In the genomic region with DNA sequence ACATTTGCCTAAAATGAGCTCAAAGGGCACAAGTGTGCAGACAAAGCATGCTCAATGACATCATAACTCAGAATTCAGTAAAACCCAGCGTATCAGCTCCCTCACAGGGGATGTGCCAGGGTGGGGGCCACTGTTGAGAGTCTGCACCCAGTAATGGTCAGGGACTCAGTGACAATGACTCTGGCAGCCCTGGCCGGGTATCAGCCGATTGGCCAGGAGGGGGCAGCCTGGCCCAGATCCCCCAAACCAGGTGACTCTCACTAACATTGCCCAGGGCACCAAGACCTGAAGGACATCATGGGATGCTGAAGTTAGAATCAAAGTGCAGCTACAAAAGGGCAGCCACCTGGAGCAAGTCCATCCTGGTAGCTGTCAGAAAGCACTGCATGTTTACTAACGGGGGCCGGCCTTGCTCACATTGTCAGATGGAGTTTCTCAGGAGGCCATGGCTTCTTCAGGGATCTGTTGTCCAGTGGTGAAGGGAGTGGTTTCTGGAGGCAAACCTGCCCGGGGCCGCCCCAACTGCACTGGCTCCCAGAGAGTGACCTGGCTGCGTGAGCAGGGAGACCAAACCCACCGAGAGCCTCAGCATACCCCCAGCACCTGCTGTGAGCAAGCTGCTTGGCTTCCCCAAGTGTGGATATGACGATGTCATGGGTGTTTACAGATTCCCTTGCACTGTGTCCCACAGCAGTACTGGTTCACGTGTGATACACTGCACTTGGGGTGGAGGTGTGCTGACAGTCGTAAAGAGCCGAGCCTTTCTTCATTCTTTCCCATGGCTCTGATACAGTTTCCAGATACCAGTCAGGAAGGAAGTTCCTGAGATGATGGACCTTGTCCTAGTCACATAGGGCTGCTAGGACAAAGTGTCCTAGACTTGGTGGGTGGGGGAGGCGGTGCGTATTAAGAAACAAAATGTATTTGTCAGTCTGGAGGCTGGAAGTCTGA, we compare ENCODE assay signal across 12 cellular contexts. TPM values are rescaled to one million over a fixed set of nuclear protein-coding genes. Genes with fewer than 3 reads are reported as not detected.
DNase-seq lines count a peak whose midpoint lies in the region; ATAC-seq, FAIRE-seq and TF ChIP-seq lines count a peak whose summit lies in the region.
"Not testable (repeated sequence)": the region's sequence is repeated elsewhere in the genome, so short reads cannot be mapped to it uniquely, and the experiment has no call there.
"Had no signal": no experiment of that assay in that cellular context is flagged by ENCODE, and none has a peak within 500 bp of the region (broad histone marks: within the 10 kb centered on the region; RNA-seq: fewer than 3 reads in every experiment).

No MANE protein-coding gene starts in this region.

- not testable (repeated sequence) for DNase-seq in A549 (ENCODE audit: low read depth in 1 of 2, low spot score in 1 of 2); GM23338 (ENCODE audit: low spot score); bronchial epithelial cell (ENCODE audit: low read depth); Right ventricle myocardium superior; right lobe of liver; psoas muscle; upper lobe of left lung
- DNase-seq in activated CD4-positive, alpha-beta T cell treated with anti-CD3 and anti-CD28 coated beads, Interleukin-2, amount 10 ng/mL, durations not matched to agents 24 days and 14 days, result peak; percentile 52

- not testable (repeated sequence) for H3K9me3 ChIP-seq in A549, right lobe of liver, psoas muscle, upper lobe of left lung

- 78% methylated on average over 4 of the region's 15 CpGs for WGBS in A549 (ENCODE audit: missing lambda C conversion rate)
- no CpG with 5 or more reads among the region's 15 CpGs for WGBS in right lobe of liver (ENCODE audit: insufficient coverage, low coverage, low lambda C conversion rate, missing lambda C conversion rate)
- 88 to 100% (median 94%) methylated on average over 4 to 7 of the region's 15 CpGs for WGBS in psoas muscle, 3 donors
- no CpG with 5 or more reads among the region's 15 CpGs for WGBS in upper lobe of left lung, 2 donors

- H2AFZ ChIP-seq in GM23338, result not testable (repeated sequence)

- H3K27me3 Mint-ChIP-seq in GM23338 (ENCODE audit: insufficient read depth, low read depth, poor library complexity); activated CD4-positive, alpha-beta T cell treated with anti-CD3 and anti-CD28 coated beads, Interleukin-2, amount 10 ng/mL, durations not matched to agents 24 days and 14 days: not testable (repeated sequence)

- not testable (repeated sequence) for H3K27me3 ChIP-seq in GM23338 (ENCODE audit: insufficient read depth); bronchial epithelial cell (ENCODE audit: control insufficient read depth, insufficient read depth, low read length); right lobe of liver; psoas muscle (ENCODE audit: insufficient read depth in 3 of 3, low read length in 2 of 3); upper lobe of left lung

- not testable (repeated sequence) for H3F3A ChIP-seq in GM23338 (replicated peaks; ENCODE audit: low read depth)

- FAIRE-seq in A549 (lab: Jason Lieb, UNC) (peak; percentile 59), bronchial epithelial cell (lab: Jason Lieb, UNC) (peak; percentile 96)

- not testable (repeated sequence) for H3K4me2 ChIP-seq in A549, GM23338

- not testable (repeated sequence) for H3K36me3 ChIP-seq in GM23338 (ENCODE audit: insufficient read depth); bronchial epithelial cell (ENCODE audit: control insufficient read depth, insufficient read depth, low read length); right lobe of liver; psoas muscle (ENCODE audit: insufficient read depth in 1 of 2, low read depth in 1 of 2); upper lobe of left lung

- H3K79me2 ChIP-seq in GM23338 (replicated peaks; ENCODE audit: insufficient read depth), result not testable (repeated sequence)

- not testable (repeated sequence) for H3K27ac Mint-ChIP-seq in GM23338; activated CD4-positive, alpha-beta T cell treated with anti-CD3 and anti-CD28 coated beads, Interleukin-2, amount 10 ng/mL, durations not matched to agents 24 days and 14 days

- H3K9me2 ChIP-seq in GM23338 (ENCODE audit: insufficient read depth), result not testable (repeated sequence)

- H4K20me1 ChIP-seq in GM23338 (replicated peaks; ENCODE audit: insufficient read depth), result not testable (repeated sequence)

- not testable (repeated sequence) for H3K27ac ChIP-seq in A549; GM23338 (ENCODE audit: low read depth); right lobe of liver; psoas muscle; upper lobe of left lung

- not testable (repeated sequence) for TF ChIP-seq RAD21 in A549 (conservative IDR thresholded peaks at IDR 0.05 in 1 of 2, IDR thresholded peaks at IDR 0.05 in 1 of 2)

- TF ChIP-seq POLR2A in A549 (IDR thresholded peaks at IDR 0.05; ENCODE audit: low read length); right lobe of liver (IDR thresholded peaks at IDR 0.05); upper lobe of left lung (IDR thresholded peaks at IDR 0.05): not testable (repeated sequence)

- H3K4me1 Mint-ChIP-seq in GM23338; activated CD4-positive, alpha-beta T cell treated with anti-CD3 and anti-CD28 coated beads, Interleukin-2, amount 10 ng/mL, durations not matched to agents 24 days and 14 days: not testable (repeated sequence)

- TF ChIP-seq EP300 in A549 (IDR thresholded peaks at IDR 0.05); upper lobe of left lung (IDR thresholded peaks at IDR 0.05): not testable (repeated sequence)

- POLR2A ChIA-PET in A549 (lab: Yijun Ruan, JAX), result not testable (repeated sequence)

- H3K4me3 ChIP-seq in A549; GM23338; bronchial epithelial cell (ENCODE audit: low read depth, low read length); right lobe of liver; psoas muscle; upper lobe of left lung: not testable (repeated sequence)

- not testable (repeated sequence) for TF ChIP-seq CTCF in A549 (IDR thresholded peaks at IDR 0.05); GM23338 (conservative IDR thresholded peaks at IDR 0.05; ENCODE audit: low read depth in 2 of 2); bronchial epithelial cell (IDR thresholded peaks at IDR 0.05; ENCODE audit: insufficient read depth, low read length, severe bottlenecking); right lobe of liver (IDR thresholded peaks at IDR 0.05); psoas muscle (IDR thresholded peaks at IDR 0.05); upper lobe of left lung (IDR thresholded peaks at IDR 0.05)

- H3K9me3 Mint-ChIP-seq in GM23338; activated CD4-positive, alpha-beta T cell treated with anti-CD3 and anti-CD28 coated beads, Interleukin-2, amount 10 ng/mL, durations not matched to agents 24 days and 14 days: not testable (repeated sequence)

- ATAC-seq in A549 (peak; percentile 32 to 69; a peak in 3 of 6 replicates), GM23338 (peak; percentile 93), Right ventricle myocardium superior (ENCODE audit: poor library complexity) (peak; percentile 38), right lobe of liver (peak; percentile 44 to 56 (median 46)), psoas muscle (peak in 3 of 4 donors; percentile 38 to 56 (median 51)), upper lobe of left lung (ENCODE audit: low FRiP score in 2 of 2) (peak; percentile 45 to 59)

- H3K36me3 Mint-ChIP-seq in GM23338 (ENCODE audit: low read depth); activated CD4-positive, alpha-beta T cell treated with anti-CD3 and anti-CD28 coated beads, Interleukin-2, amount 10 ng/mL, durations not matched to agents 24 days and 14 days (ENCODE audit: low read depth): not testable (repeated sequence)

- CTCF ChIA-PET in A549 (lab: Yijun Ruan, JAX), result not testable (repeated sequence)

- H3K4me3 Mint-ChIP-seq in GM23338; activated CD4-positive, alpha-beta T cell treated with anti-CD3 and anti-CD28 coated beads, Interleukin-2, amount 10 ng/mL, durations not matched to agents 24 days and 14 days: not testable (repeated sequence)

- not testable (repeated sequence) for H3K4me1 ChIP-seq in A549; GM23338 (ENCODE audit: insufficient read depth); right lobe of liver; psoas muscle; upper lobe of left lung

- intact Hi-C loops in activated CD4-positive, alpha-beta T cell treated with anti-CD3 and anti-CD28 coated beads, Interleukin-2, amount 10 ng/mL, durations not matched to agents 24 days and 14 days (cut with micrococcal nuclease); Right ventricle myocardium superior (cut with DNase I); right lobe of liver (cut with DNase I); psoas muscle (cut with DNase I): not testable (repeated sequence)

RNA-seq across cellular contexts. Expression of gene NUTM2F, which starts 13.1 kb away (rescaled TPM):
- polyA plus RNA-seq in A549 (2011; rRNA removed), result not detected in 2 replicates
- polyA plus RNA-seq in A549 (2012; cell fraction: cytosol; rRNA removed), result not detected in 2 replicates
- polyA plus RNA-seq in A549 (2012; cell fraction: nucleus; rRNA removed), result not detected in 2 replicates
- not detected in 3 replicates for polyA plus RNA-seq in A549 (2017; fragmentation: RNase III; extraction: RNeasy Plus Mini Kit Qiagen cat#74134 plus additional on column Dnase treatment)
- not detected in 2 replicates for polyA minus RNA-seq in A549 (2011; rRNA and poly(A)+ RNA removed)
- total RNA-seq in GM23338 (2014; rRNA removed; shearing (Covaris generic)), result 0.45 TPM in 1 of 2 replicates, not detected in the other
- 0.19 TPM in 1 of 2 replicates, not detected in the other for polyA plus RNA-seq in GM23338 (2016; fragmentation: Nextera tagmentation; extraction: Ambion mirVana)
- total RNA-seq in activated CD4-positive, alpha-beta T cell treated with anti-CD3 and anti-CD28 coated beads, Interleukin-2, amount 10 ng/mL, durations not matched to agents 24 days and 14 days, result not detected in 2 replicates
- not detected in 2 replicates for total RNA-seq in bronchial epithelial cell
- total RNA-seq in Right ventricle myocardium superior, result not detected
- total RNA-seq in right lobe of liver, result under 1 TPM in 1 of 6 experiments, not detected in 5; 0.12 TPM
- total RNA-seq in psoas muscle, result not detected
- polyA plus RNA-seq in psoas muscle, result under 1 TPM in 1 of 3 donors, not detected in 2; 0.03 TPM
- not detected for total RNA-seq in upper lobe of left lung
- total RNA-seq: Calu3, GM23248, IMR-90 had no signal
- polyA plus RNA-seq: BJ, GM23248, IMR-90 had no signal

RNA-seq across cellular contexts. Expression of gene ZNF169, which starts 56.2 kb away (rescaled TPM):
- polyA plus RNA-seq in A549 (2011; rRNA removed), result 9.4 and 10.5 TPM in 2 replicates
- polyA plus RNA-seq in A549 (2012; cell fraction: cytosol; rRNA removed), result 2.5 and 2.9 TPM in 2 replicates
- 9.1 and 15.8 TPM in 2 replicates for polyA plus RNA-seq in A549 (2012; cell fraction: nucleus; rRNA removed)
- 3.1 to 3.4 TPM (median 3.1 TPM) in 3 replicates for polyA plus RNA-seq in A549 (2017; fragmentation: RNase III; extraction: RNeasy Plus Mini Kit Qiagen cat#74134 plus additional on column Dnase treatment)
- polyA minus RNA-seq in A549 (2011; rRNA and poly(A)+ RNA removed), result 13.7 and 18.1 TPM in 2 replicates
- 7.4 and 7.9 TPM in 2 replicates for total RNA-seq in GM23338 (2014; rRNA removed; shearing (Covaris generic))
- 3.1 and 4.0 TPM in 2 replicates for polyA plus RNA-seq in GM23338 (2016; fragmentation: Nextera tagmentation; extraction: Ambion mirVana)
- total RNA-seq in activated CD4-positive, alpha-beta T cell treated with anti-CD3 and anti-CD28 coated beads, Interleukin-2, amount 10 ng/mL, durations not matched to agents 24 days and 14 days, result 7.1 and 9.4 TPM in 2 replicates
- total RNA-seq in bronchial epithelial cell, result 4.7 TPM in 2 replicates
- total RNA-seq in Right ventricle myocardium superior, result 1.7 TPM
- total RNA-seq in right lobe of liver, result 1 to 10 TPM; 1.1 to 2.2 (median 1.4) TPM
- 1 to 10 TPM; 1.4 to 2.8 (median 1.7) TPM for total RNA-seq in psoas muscle
- 1 to 10 TPM in 2 of 3 donors, under 1 TPM in 1; 0.59 to 2.1 (median 1.5) TPM for polyA plus RNA-seq in psoas muscle
- 10 to 100 TPM in 4 of 6 donors, 1 to 10 TPM in 2; 5.3 to 20.2 (median 12.1) TPM for total RNA-seq in upper lobe of left lung

Comparison
In these comparisons a context has a peak if more than half of its experiments do, and no peak if none do; other contexts are left out.
1. ATAC-seq: peak in every context shown above with its lines; median percentile 93 in GM23338; 52 in upper lobe of left lung; 51 in psoas muscle; 50 in A549; 46 in right lobe of liver; 38 in Right ventricle myocardium superior.